In the genomic region with DNA sequence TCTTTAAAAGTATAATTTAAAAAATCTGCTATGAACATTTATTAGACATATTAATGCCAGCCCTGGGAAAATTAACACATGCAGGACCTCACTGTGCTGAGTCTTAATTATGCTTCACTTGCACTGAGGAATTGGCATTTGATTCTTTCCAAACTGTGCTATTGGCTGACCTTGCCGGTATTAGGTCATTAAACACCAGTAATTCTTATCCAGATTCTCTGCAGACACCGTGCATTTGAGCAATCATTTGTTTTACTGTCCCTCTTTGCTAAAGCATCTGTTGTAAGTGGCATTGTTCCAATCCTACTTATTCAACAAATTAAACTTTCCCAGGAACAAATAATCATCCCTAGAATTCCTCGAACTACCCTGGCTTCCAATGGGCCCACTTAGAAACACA, we compare ENCODE assay signal across 14 cellular contexts.
DNase-seq lines count a peak whose midpoint lies in the region; ATAC-seq and TF ChIP-seq lines count a peak whose summit lies in the region.
"Had no signal": no experiment of that assay in that cellular context is flagged by ENCODE, and none has a peak within 500 bp of the region (broad histone marks: within the 10 kb centered on the region; RNA-seq: fewer than 3 reads in every experiment).

No MANE protein-coding gene starts in this region.

- H3K4me1 ChIP-seq in heart right ventricle = peaks cover 0 to 12% (median 0%) of the 10 kb centered on the region in 9 donors
- H3K4me1 ChIP-seq: psoas muscle had no signal

- 26 to 35% methylated on average over 3 of the region's 3 CpGs for WGBS in heart right ventricle, 2 donors

- H3K36me3 Mint-ChIP-seq in HFFc6 (ENCODE audit: low read depth) = no peaks in the 10 kb centered on the region
- H3K36me3 Mint-ChIP-seq: brain; CD8-positive, alpha-beta T cell had no signal

- H3K27ac Mint-ChIP-seq in HFFc6 = no peak overlapping the region
- H3K27ac Mint-ChIP-seq: CD8-positive, alpha-beta T cell had no signal

- in situ Hi-C loops in astrocyte of the cerebellum (cut with HindIII; ENCODE audit: low sequenced_read_pairs) = no loop called here

- H3K27me3 ChIP-seq in heart right ventricle = no peaks in the 10 kb centered on the region
- H3K27me3 ChIP-seq: tibial artery had no signal

- intact Hi-C loops in heart right ventricle (cut with DNase I) (no loop called here), sciatic nerve (cut with DNase I) (no loop called here)

- no peak overlapping the region for H3K4me3 Mint-ChIP-seq in HFFc6
- H3K4me3 Mint-ChIP-seq: CD8-positive, alpha-beta T cell had no signal

- H3K9me3 ChIP-seq in heart right ventricle = peaks cover 0 to 26% (median 0%) of the 10 kb centered on the region in 11 donors
- H3K9me3 ChIP-seq: tibial artery had no signal

- peak in 6 of 8 donors; percentile 38 to 83 (median 65) for ATAC-seq in heart right ventricle
- ATAC-seq in sciatic nerve = peak; percentile 89
- no peak for ATAC-seq in HG03280 (IDR thresholded peaks at IDR 0.05; ENCODE audit: unreplicated experiment)
- ATAC-seq: CD8-positive, alpha-beta T cell; HepG2 had no signal

- no peaks in the 10 kb centered on the region for H3K9me3 Mint-ChIP-seq in HFFc6
- H3K9me3 Mint-ChIP-seq: CD8-positive, alpha-beta T cell had no signal

- H3K27ac ChIP-seq in heart right ventricle = no peak overlapping the region
- H3K27ac ChIP-seq: psoas muscle, tibial artery had no signal

- DNase-seq in HFFc6 = peak; percentile 21
- peak; percentile 75 for DNase-seq in astrocyte of the cerebellum (ENCODE audit: low read depth)
- DNase-seq in heart right ventricle = no peak
- no peak for DNase-seq in sciatic nerve (ENCODE audit: low spot score)
- DNase-seq in GM20000 (ENCODE audit: low spot score) = no peak
- DNase-seq in H4 (ENCODE audit: low spot score) = no peak
- DNase-seq: CD8-positive, alpha-beta T cell; kidney; NCI-H1092; tibial artery had no signal

- H3K4me3 ChIP-seq in astrocyte of the cerebellum (ENCODE audit: low read depth, low read length) (no peak overlapping the region), heart right ventricle (no peak overlapping the region)
- H3K4me3 ChIP-seq: psoas muscle, tibial artery had no signal

- H3K27me3 Mint-ChIP-seq in HFFc6 (ENCODE audit: insufficient read depth) = no peaks in the 10 kb centered on the region

- TF ChIP-seq CTCF in HFFc6 (IDR thresholded peaks at IDR 0.05) (no peak), astrocyte of the cerebellum (IDR thresholded peaks at IDR 0.05; ENCODE audit: low read depth, low read length, missing control alignments) (no peak), heart right ventricle (IDR thresholded peaks at IDR 0.05) (no peak), GM20000 (IDR thresholded peaks at IDR 0.05; ENCODE audit: extremely low read depth, missing control alignments) (no peak)

- H3K4me1 Mint-ChIP-seq in HFFc6 (ENCODE audit: low read depth) = peaks cover 15% of the 10 kb centered on the region

- no peaks in the 10 kb centered on the region for H3K36me3 ChIP-seq in heart right ventricle
- H3K36me3 ChIP-seq: tibial artery had no signal

Comparison
In these comparisons a context has a peak if more than half of its experiments do, and no peak if none do; other contexts are left out.
1. DNase-seq: peak in HFFc6 (single experiment) and astrocyte of the cerebellum (single experiment); none in heart right ventricle (0 of 2), sciatic nerve (single experiment), GM20000 (single experiment) and H4 (single experiment).